In the genomic region with DNA sequence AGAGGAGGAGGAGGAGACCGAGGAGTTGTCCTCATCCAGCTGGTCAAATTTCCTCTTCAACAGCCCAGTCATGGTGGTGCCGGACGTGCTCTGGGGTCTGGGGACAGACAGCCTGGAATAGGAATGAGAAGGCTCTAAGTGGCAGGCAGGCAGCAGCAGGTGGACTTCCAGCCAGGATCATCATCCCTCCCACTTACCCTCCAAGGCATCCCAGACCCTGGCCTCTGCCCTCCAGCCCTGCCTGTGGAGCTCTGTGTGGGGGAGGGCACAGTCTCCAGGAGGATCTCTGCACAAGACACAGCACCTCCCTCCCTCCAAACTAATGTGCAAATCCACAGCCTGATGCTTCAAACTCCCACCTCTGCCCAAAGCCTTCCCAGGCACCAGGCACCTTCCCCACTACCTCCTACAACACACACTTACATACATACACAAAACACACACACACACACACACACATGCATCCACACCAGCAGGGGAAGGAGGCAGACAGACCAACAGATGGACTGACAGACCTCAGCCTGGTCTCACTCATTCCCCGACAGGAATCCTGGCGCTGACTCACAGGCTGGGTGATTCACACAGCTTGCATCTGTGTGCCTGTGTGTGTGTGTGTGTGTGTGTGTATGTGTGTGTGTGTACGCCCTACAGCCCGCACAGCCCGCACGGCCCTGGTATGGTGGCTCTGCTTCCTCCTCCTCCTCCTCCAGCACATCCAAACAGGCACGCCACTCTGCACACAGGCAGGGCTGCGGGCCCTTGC, we compare ENCODE assay signal across 1 cellular context.
TF ChIP-seq lines count a peak whose summit lies in the region.

No MANE protein-coding gene starts in this region.

TF ChIP-seq in H1, 55 proteins besides CTCF, POLR2A, EP300 and RAD21:
- TF ChIP-seq, protein P1, sequence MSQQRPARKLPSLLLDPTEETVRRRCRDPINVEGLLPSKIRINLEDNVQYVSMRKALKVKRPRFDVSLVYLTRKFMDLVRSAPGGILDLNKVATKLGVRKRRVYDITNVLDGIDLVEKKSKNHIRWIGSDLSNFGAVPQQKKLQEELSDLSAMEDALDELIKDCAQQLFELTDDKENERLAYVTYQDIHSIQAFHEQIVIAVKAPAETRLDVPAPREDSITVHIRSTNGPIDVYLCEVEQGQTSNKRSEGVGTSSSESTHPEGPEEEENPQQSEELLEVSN (IDR thresholded peaks at IDR 0.05): no peak
- no peak for TF ChIP-seq EGR1 (IDR thresholded peaks at IDR 0.05; ENCODE audit: borderline replicate concordance, low read depth, low read length)
- TF ChIP-seq SUZ12 (IDR thresholded peaks at IDR 0.05; ENCODE audit: low read length): no peak
- no peak for TF ChIP-seq SAP30 (IDR thresholded peaks at IDR 0.05; ENCODE audit: insufficient read depth, insufficient replicate concordance, low read length)
- no peak for TF ChIP-seq TAF1 (IDR thresholded peaks at IDR 0.05; ENCODE audit: low read depth, low read length)
- TF ChIP-seq BACH1 (IDR thresholded peaks at IDR 0.05; ENCODE audit: low read length): no peak
- no peak for TF ChIP-seq SP2 (IDR thresholded peaks at IDR 0.05; ENCODE audit: low read length)
- TF ChIP-seq CBX5 (IDR thresholded peaks at IDR 0.05; ENCODE audit: low read depth, low read length): no peak
- no peak for TF ChIP-seq HDAC2 (IDR thresholded peaks at IDR 0.05; ENCODE audit: borderline replicate concordance in 1 of 2, low read depth in 2 of 2, low read length in 2 of 2)
- no peak for TF ChIP-seq SP1 (IDR thresholded peaks at IDR 0.05; ENCODE audit: low read depth, low read length)
- no peak for TF ChIP-seq KDM4A (IDR thresholded peaks at IDR 0.05; ENCODE audit: low read depth, low read length, severe bottlenecking)
- TF ChIP-seq BRCA1 (IDR thresholded peaks at IDR 0.05; ENCODE audit: low read depth, low read length): no peak
- no peak for TF ChIP-seq CBX8 (IDR thresholded peaks at IDR 0.05; ENCODE audit: borderline replicate concordance, low read depth, low read length)
- TF ChIP-seq RFX5 (IDR thresholded peaks at IDR 0.05; ENCODE audit: borderline replicate concordance, low read depth, low read length): no peak
- no peak for TF ChIP-seq FOSL1 (IDR thresholded peaks at IDR 0.05; ENCODE audit: insufficient read depth, low read depth, low read length)
- TF ChIP-seq JUND (IDR thresholded peaks at IDR 0.05; ENCODE audit: low read length): no peak
- no peak for TF ChIP-seq SRF (IDR thresholded peaks at IDR 0.05; ENCODE audit: low read depth, low read length)
- no peak for TF ChIP-seq SIX5 (IDR thresholded peaks at IDR 0.05; ENCODE audit: low read depth, low read length)
